2 cellular contexts compared by ENCODE assay signal in genomic region chr3:36447063-36447462, GRCh38.
TF ChIP-seq lines count a peak whose summit lies in the region.

No MANE protein-coding gene starts in this region.

TF ChIP-seq in HepG2, 621 proteins besides CTCF, POLR2A, EP300 and RAD21 (continued from another document):
- TF ChIP-seq, protein P1, sequence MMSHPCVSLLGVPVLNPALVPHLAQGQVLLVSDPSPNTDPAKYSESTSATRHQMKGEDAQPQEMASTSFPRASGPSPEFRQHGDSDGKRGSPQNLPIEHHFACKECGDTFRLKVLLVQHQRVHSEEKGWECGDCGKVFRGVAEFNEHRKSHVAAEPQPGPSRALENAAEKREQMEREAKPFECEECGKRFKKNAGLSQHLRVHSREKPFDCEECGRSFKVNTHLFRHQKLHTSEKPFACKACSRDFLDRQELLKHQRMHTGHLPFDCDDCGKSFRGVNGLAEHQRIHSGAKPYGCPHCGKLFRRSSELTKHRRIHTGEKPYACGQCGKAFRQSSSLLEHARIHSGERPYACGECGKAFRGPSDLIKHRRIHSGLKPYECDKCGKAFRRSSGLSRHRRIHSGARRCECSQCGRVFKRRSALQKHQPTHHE (CRISPR knock-in tag; IDR thresholded peaks at IDR 0.05; ENCODE audit: borderline replicate concordance) = no peak

TF ChIP-seq in SK-N-SH treated with all-trans-retinoic acid at 6 μM for 48 hours, 23 proteins besides CTCF, POLR2A, EP300 and RAD21 (continued from another document):
- TF ChIP-seq BACH2 (CRISPR knock-in tag; IDR thresholded peaks at IDR 0.05; ENCODE audit: borderline replicate concordance) (no peak), TCF4 (CRISPR knock-in tag; IDR thresholded peaks at IDR 0.05; ENCODE audit: borderline replicate concordance) (no peak), ZFP30 (CRISPR knock-in tag; IDR thresholded peaks at IDR 0.05) (no peak), ZNF565 (CRISPR knock-in tag; conservative IDR thresholded peaks at IDR 0.05; ENCODE audit: low read depth) (no peak)
